In the genomic region with DNA sequence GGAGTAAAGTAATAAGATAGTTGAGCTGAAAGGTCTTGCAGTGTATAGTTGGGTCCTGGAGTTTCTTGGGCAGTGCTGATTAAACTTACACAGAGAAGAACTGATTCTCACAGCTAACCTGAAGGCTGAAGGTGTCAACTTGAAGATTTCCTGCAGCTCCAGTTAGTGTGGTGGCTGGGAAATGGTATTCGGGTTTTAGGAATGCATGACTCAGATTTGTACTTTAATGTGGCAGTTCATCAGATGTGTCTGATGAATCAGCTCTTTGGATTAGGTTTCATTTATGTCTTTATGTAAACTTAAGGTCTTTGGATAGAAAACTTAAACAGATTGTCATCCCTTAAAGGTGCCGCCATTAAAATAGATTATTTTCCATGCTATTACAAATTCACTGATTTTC, we compare ENCODE assay signal across 12 cellular contexts.
DNase-seq lines count a peak whose midpoint lies in the region; ATAC-seq and TF ChIP-seq lines count a peak whose summit lies in the region.
"Had no signal": no experiment of that assay in that cellular context is flagged by ENCODE, and none has a peak within 500 bp of the region (broad histone marks: within the 10 kb centered on the region; RNA-seq: fewer than 3 reads in every experiment).

No MANE protein-coding gene starts in this region.

- ATAC-seq in HG02884 (IDR thresholded peaks at IDR 0.05; ENCODE audit: unreplicated experiment), result no peak
- ATAC-seq: gastrocnemius medialis had no signal

- TF ChIP-seq CTCF in GM20000 (IDR thresholded peaks at IDR 0.05; ENCODE audit: extremely low read depth, missing control alignments), result no peak

- DNase-seq in A172 (ENCODE audit: low spot score), result peak; percentile 87
- peak; percentile 17 for DNase-seq in HK-2 (ENCODE audit: unreplicated experiment)
- DNase-seq in amniotic stem cell (lab: John Stamatoyannopoulos, UW), result peak; percentile 11
- peak; percentile 5 for DNase-seq in fibroblast of the conjunctiva (ENCODE audit: low read depth)
- DNase-seq in SK-N-DZ (ENCODE audit: low spot score), result no peak
- no peak for DNase-seq in GM20000 (ENCODE audit: low spot score)
- DNase-seq in NCI-H2107 (lab: John Stamatoyannopoulos, UW), result no peak
- DNase-seq: gastrocnemius medialis, kidney, NCI-H2029 treated with DMSO at 0.1 percent for 48 hours, testis had no signal

Comparison
In these comparisons a context has a peak if more than half of its experiments do, and no peak if none do; other contexts are left out.
1. DNase-seq: peak in A172 (single experiment), HK-2 (single experiment), amniotic stem cell (single experiment) and fibroblast of the conjunctiva (single experiment); none in SK-N-DZ (single experiment), GM20000 (single experiment) and NCI-H2107 (single experiment).